In the genomic region with DNA sequence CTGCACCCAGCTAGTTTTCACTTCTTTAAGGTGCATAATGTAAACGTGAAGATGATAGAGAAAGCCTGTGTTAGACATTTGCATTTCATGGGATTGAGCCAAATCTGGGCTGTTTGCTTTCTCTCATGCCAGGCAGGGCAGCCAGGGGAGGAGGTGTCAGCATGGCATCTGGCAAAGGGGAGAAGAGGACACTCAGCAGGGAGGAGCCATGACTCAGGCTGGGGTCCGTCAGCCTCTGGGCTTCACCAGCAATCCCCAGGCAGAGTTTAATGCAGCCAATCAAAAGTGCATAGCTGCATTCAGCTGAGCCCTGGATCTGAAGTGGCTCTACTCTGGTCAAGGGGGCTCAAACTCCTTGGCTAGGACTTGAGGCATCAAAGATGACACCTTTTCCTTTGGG, we compare ENCODE assay signal across 24 cellular contexts. TPM values are rescaled to one million over a fixed set of nuclear protein-coding genes. Genes with fewer than 3 reads are reported as not detected.
DNase-seq lines count a peak whose midpoint lies in the region; ATAC-seq and TF ChIP-seq lines count a peak whose summit lies in the region.
"Had no signal": no experiment of that assay in that cellular context is flagged by ENCODE, and none has a peak within 500 bp of the region (broad histone marks: within the 10 kb centered on the region; RNA-seq: fewer than 3 reads in every experiment).

No MANE protein-coding gene starts in this region.

- H3K27ac ChIP-seq in PC-3 (ENCODE audit: low read length) = no peak overlapping the region
- H3K27ac ChIP-seq in osteoblast (ENCODE audit: low read depth, low read length) = no peak overlapping the region
- H3K27ac ChIP-seq: esophagus muscularis mucosa, heart right ventricle, thoracic aorta had no signal

- H4K20me1 ChIP-seq in PC-3 (ENCODE audit: low read length) = no peaks in the 10 kb centered on the region
- H4K20me1 ChIP-seq in osteoblast (ENCODE audit: insufficient read depth, low read length) = no peaks in the 10 kb centered on the region

- no peaks in the 10 kb centered on the region for H3K9me3 ChIP-seq in PC-3 (ENCODE audit: low read length)
- no peaks in the 10 kb centered on the region for H3K9me3 ChIP-seq in osteoblast (ENCODE audit: low read depth, low read length)
- H3K9me3 ChIP-seq: esophagus muscularis mucosa, heart right ventricle, thoracic aorta had no signal

- H3F3A ChIP-seq in PC-3 (ENCODE audit: low read length, unreplicated experiment) = no peaks in the 10 kb centered on the region

- CTCF ChIA-PET in PC-3 (lab: Charles Lee) = interaction anchor here (0.5 kb wide), 1 partner anchor 303 kb away, joined by 6 read pairs; no protein-coding TSS in a partner anchor

- H3K4me2 ChIP-seq in PC-3 (ENCODE audit: low read length) (no peak overlapping the region), osteoblast (ENCODE audit: insufficient read depth, low read length) (no peak overlapping the region)

- ATAC-seq in PC-3 = peak; percentile 93
- ATAC-seq in HG03469 (IDR thresholded peaks at IDR 0.05; ENCODE audit: unreplicated experiment) = no peak
- ATAC-seq: activated CD8-positive, alpha-beta memory T cell treated with anti-CD3 and anti-CD28 coated beads, Interleukin-2, amount 10 ng/mL, durations not matched to agents 7 days and 5 days; K562; Right ventricle myocardium inferior; stimulated activated memory B cell treated with anti-CD40 and anti-IgM and Interleukin-4, amounts not matched to agents 10 μg/mL and 1 μg/mL and 100 μg/mL, for 72 hours had no signal

- no peaks in the 10 kb centered on the region for H3K9me2 ChIP-seq in PC-3 (replicated peaks; ENCODE audit: low read length)

- H2AFZ ChIP-seq in PC-3 (ENCODE audit: low read length) = no peak overlapping the region
- no peak overlapping the region for H2AFZ ChIP-seq in osteoblast (ENCODE audit: low read length)

- peaks cover 13% of the 10 kb centered on the region for H3K36me3 ChIP-seq in PC-3 (ENCODE audit: low read depth, low read length)
- H3K36me3 ChIP-seq in osteoblast (ENCODE audit: insufficient read depth, low read length) = peaks cover 14% of the 10 kb centered on the region

- H3K79me2 ChIP-seq in PC-3 (ENCODE audit: low read length) = 0 out of 2 replicates have a peak, but pooled peaks cover 4% of the 10 kb centered on the region
- no peaks in the 10 kb centered on the region for H3K79me2 ChIP-seq in osteoblast (ENCODE audit: insufficient read depth, low read length)

- POLR2A ChIA-PET in PC-3 (lab: Charles Lee; ENCODE audit: unreplicated experiment) = no interaction called here

- no peaks in the 10 kb centered on the region for H3K27me3 ChIP-seq in PC-3 (ENCODE audit: low read length)
- no peaks in the 10 kb centered on the region for H3K27me3 ChIP-seq in osteoblast (ENCODE audit: insufficient read depth, low read length)
- H3K27me3 ChIP-seq: esophagus muscularis mucosa, heart right ventricle had no signal

- intact Hi-C loops in PC-3 (cut with micrococcal nuclease) = loop anchor here (2.0 to 5.0 kb wide), 2 partner anchors 123 to 415 kb away; no protein-coding TSS in a partner anchor

- no TSS peak for BruUV-seq in PC-3 (replicated peaks; lab: Mats Ljungman, UMichigan)

- H3K4me3 ChIP-seq in PC-3 (ENCODE audit: low read length) = no peak overlapping the region
- no peak overlapping the region for H3K4me3 ChIP-seq in choroid plexus epithelial cell (ENCODE audit: low read depth, low read length)
- H3K4me3 ChIP-seq in osteoblast (ENCODE audit: insufficient read depth, low read length) = no peak overlapping the region
- H3K4me3 ChIP-seq: esophagus muscularis mucosa, heart right ventricle, K562, thoracic aorta had no signal

- DNase-seq in ELR (ENCODE audit: low read depth) = peak; percentile 58
- DNase-seq in PC-3 = peak; percentile 54
- DNase-seq in choroid plexus epithelial cell (ENCODE audit: low read depth) = peak; percentile 32
- peak; percentile 91 for DNase-seq in osteoblast (ENCODE audit: insufficient read length, low spot score, missing footprints)
- DNase-seq in 8988T = no peak
- DNase-seq in LoVo (ENCODE audit: low spot score) = no peak
- DNase-seq: activated CD4-positive, alpha-beta T cell treated with anti-CD3 and anti-CD28 coated beads for 48 hours; activated CD8-positive, alpha-beta memory T cell treated with anti-CD3 and anti-CD28 coated beads, Interleukin-2, amount 10 ng/mL, durations not matched to agents 7 days and 5 days; Calu3; effector CD4-positive, alpha-beta T cell; GF-D8; heart right ventricle; immature natural killer cell; NCI-H1092 treated with DMSO at 0.1 percent for 48 hours; NCI-H2081 treated with DMSO at 0.1 percent for 48 hours; NCI-H510A treated with DMSO at 0.1 percent for 48 hours; occipital lobe; right cardiac atrium had no signal

- no peak overlapping the region for H3K9ac ChIP-seq in PC-3 (ENCODE audit: low read length)

- H3K4me1 ChIP-seq in PC-3 (ENCODE audit: insufficient read depth, low read length) (peaks cover 6% of the 10 kb centered on the region; the same call in 1 of the 2 replicates), osteoblast (ENCODE audit: insufficient read depth, low read length) (peaks cover 22% of the 10 kb centered on the region)

- no peak for TF ChIP-seq CTCF in PC-3 (conservative IDR thresholded peaks at IDR 0.05; ENCODE audit: low read depth, low read length)
- TF ChIP-seq CTCF in choroid plexus epithelial cell (conservative IDR thresholded peaks at IDR 0.05; ENCODE audit: low read depth, low read length) = no peak
- no peak for TF ChIP-seq CTCF in osteoblast (IDR thresholded peaks at IDR 0.05; ENCODE audit: extremely low read depth, low read depth, low read length)

RNA-seq across cellular contexts. Expression of a gene that starts 23.5 kb away (rescaled TPM):
- total RNA-seq in PC-3 (2014; rRNA removed) = 108 and 118 TPM in 2 replicates
- 26.1 and 38.9 TPM in 2 replicates for total RNA-seq in osteoblast

RNA-seq across cellular contexts. Expression of a gene that starts 39.5 kb away (rescaled TPM):
- total RNA-seq in PC-3 (2014; rRNA removed) (not detected in 2 replicates), osteoblast (not detected in 2 replicates)
- total RNA-seq: Calu3 had no signal

Comparison
In these comparisons a context has a peak if more than half of its experiments do, and no peak if none do; other contexts are left out.
1. DNase-seq: peak in ELR (single experiment), PC-3 (single experiment), choroid plexus epithelial cell (single experiment) and osteoblast (single experiment); none in 8988T (single experiment) and LoVo (single experiment).